In the genomic region with DNA sequence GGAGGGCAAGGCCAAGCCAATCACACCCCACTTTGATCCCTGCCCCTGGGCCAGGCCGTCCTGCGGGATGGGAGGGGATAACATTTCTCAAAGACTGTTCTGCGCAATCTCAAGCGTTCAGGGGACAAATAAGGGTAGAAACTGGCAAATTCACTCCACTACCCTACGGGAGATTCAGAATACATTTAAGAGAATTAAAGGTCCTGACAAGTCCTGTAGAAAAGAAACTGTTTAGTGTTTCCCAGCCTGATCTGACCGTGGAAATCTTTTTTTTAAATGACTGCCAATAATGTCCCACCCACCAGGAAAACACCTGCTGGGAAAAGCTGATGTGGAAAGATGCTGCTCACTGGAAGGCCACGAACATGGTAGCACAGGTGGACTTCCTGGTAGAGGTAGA, we compare ENCODE assay signal across 18 cellular contexts. TPM values are rescaled to one million over a fixed set of nuclear protein-coding genes. Genes with fewer than 3 reads are reported as not detected.
DNase-seq lines count a peak whose midpoint lies in the region; ATAC-seq and TF ChIP-seq lines count a peak whose summit lies in the region.
"Had no signal": no experiment of that assay in that cellular context is flagged by ENCODE, and none has a peak within 500 bp of the region (broad histone marks: within the 10 kb centered on the region; RNA-seq: fewer than 3 reads in every experiment).

No MANE protein-coding gene starts in this region.

- TF ChIP-seq POLR2A in HCT116 (IDR thresholded peaks at IDR 0.05; ENCODE audit: borderline replicate concordance, extremely low read depth, insufficient read depth, insufficient read length) = no peak

- no peak overlapping the region for H2AFZ ChIP-seq in HCT116 (ENCODE audit: low read depth, low read length, poor library complexity, severe bottlenecking)

- no peaks in the 10 kb centered on the region for H3K9me3 Mint-ChIP-seq in CD8-positive, alpha-beta T cell
- H3K9me3 Mint-ChIP-seq: CD14-positive monocyte, HFFc6 had no signal

- H3K36me3 Mint-ChIP-seq in CD8-positive, alpha-beta T cell = no peaks in the 10 kb centered on the region
- H3K36me3 Mint-ChIP-seq: CD4-positive, alpha-beta memory T cell had no signal

- H3K4me3 Mint-ChIP-seq in CD8-positive, alpha-beta T cell = no peak overlapping the region
- H3K4me3 Mint-ChIP-seq: CD4-positive, alpha-beta memory T cell; HFFc6 had no signal

- no peak overlapping the region for H3K9ac ChIP-seq in HCT116 (ENCODE audit: low read length)

- H3K27me3 Mint-ChIP-seq in CD8-positive, alpha-beta T cell (ENCODE audit: low read depth) = peaks cover 10% of the 10 kb centered on the region

- H3K4me1 ChIP-seq in HCT116 (ENCODE audit: control insufficient read depth in 1 of 2, insufficient read depth in 2 of 2, low read length in 2 of 2) = peaks cover 33 to 59% of the 10 kb centered on the region in 2 experiments
- H3K4me1 ChIP-seq in RWPE2 (ENCODE audit: insufficient read depth, poor library complexity, severe bottlenecking) = peaks cover 18% of the 10 kb centered on the region
- H3K4me1 ChIP-seq in CD8-positive, alpha-beta T cell (ENCODE audit: insufficient read depth, low read length) = no peaks in the 10 kb centered on the region
- H3K4me1 ChIP-seq: HAP-1 had no signal

- H3K36me3 ChIP-seq in HCT116 (ENCODE audit: control insufficient read depth in 1 of 2, insufficient read depth in 2 of 2, low read length in 2 of 2) = peaks cover 0 to 6% of the 10 kb centered on the region in 2 experiments; a peak in 1 of 4 replicates
- peaks cover 22% of the 10 kb centered on the region for H3K36me3 ChIP-seq in RWPE2 (ENCODE audit: low read depth)
- H3K36me3 ChIP-seq in CD8-positive, alpha-beta T cell (ENCODE audit: insufficient read depth, low read length) = no peaks in the 10 kb centered on the region
- H3K36me3 ChIP-seq: HAP-1 had no signal

- no peak for ATAC-seq in HCT116
- no peak for ATAC-seq in RWPE2 (ENCODE audit: low read depth)
- ATAC-seq in HG03097 (IDR thresholded peaks at IDR 0.05; ENCODE audit: low FRiP score, unreplicated experiment) = no peak
- no peak for ATAC-seq in CD8-positive, alpha-beta T cell
- ATAC-seq: GM12878 had no signal

- DNase-seq in HCT116 (ENCODE audit: low read depth, low spot score) (no peak), RWPE2 (ENCODE audit: low spot score) (no peak), dorsolateral prefrontal cortex (no peak)
- DNase-seq in activated effector memory CD4-positive, alpha-beta T cell treated with Interleukin-2 at 50 U/mL for 16 hours = no peak
- no peak for DNase-seq in CD8-positive, alpha-beta T cell
- DNase-seq: AML-193; CD4-positive, alpha-beta memory T cell; COR-L47; DMS 273 treated with DMSO at 0.1 percent for 48 hours; DMS53; DND-41; EL; HFFc6 had no signal

- RAD21 ChIA-PET in HCT116 (lab: Charles Lee; ENCODE audit: low non-redundant PET in 1 of 2, low total read pairs in 2 of 2, uncharacterized antibody in 2 of 2, unreplicated experiment in 2 of 2) = no interaction called here

- POLR2A ChIA-PET in HCT116 (lab: Charles Lee) = no interaction called here
- POLR2A ChIA-PET in CD8-positive, alpha-beta T cell (lab: Charles Lee) = no interaction called here

- BruUV-seq in HCT116 (replicated peaks; lab: Mats Ljungman, UMichigan) = no TSS peak

- H3K9me3 ChIP-seq in HCT116 (ENCODE audit: control insufficient read depth in 1 of 2, insufficient read depth in 1 of 2, low read depth in 1 of 2, low read length in 2 of 2) (no peaks in the 10 kb centered on the region), RWPE2 (ENCODE audit: severe bottlenecking) (no peaks in the 10 kb centered on the region)
- no peaks in the 10 kb centered on the region for H3K9me3 ChIP-seq in CD8-positive, alpha-beta T cell (ENCODE audit: low read length)
- H3K9me3 ChIP-seq: HAP-1 had no signal

- CTCF ChIA-PET in HCT116 (lab: Charles Lee) = no interaction called here
- CTCF ChIA-PET in CD8-positive, alpha-beta T cell (lab: Charles Lee) = no interaction called here

- H3K4me1 Mint-ChIP-seq in CD8-positive, alpha-beta T cell (ENCODE audit: low read depth) = no peaks in the 10 kb centered on the region

- H3K27ac Mint-ChIP-seq in CD8-positive, alpha-beta T cell = no peak overlapping the region
- H3K27ac Mint-ChIP-seq: CD4-positive, alpha-beta memory T cell; HFFc6 had no signal

- intact Hi-C loops in HCT116 (cut with micrococcal nuclease) (no loop called here), dorsolateral prefrontal cortex (cut with DNase I) (loop anchor here in 1 of 2 donors (10.0 kb wide), 1 partner anchor 261 kb away; no protein-coding TSS in a partner anchor)
- intact Hi-C loops in CD8-positive, alpha-beta T cell (cut with DNase I, micrococcal nuclease) = no loop called here

- H3K4me2 ChIP-seq in HCT116 (ENCODE audit: low read length) = peak overlapping the region; percentile 14; the same call in 1 of the 2 replicates

- no peak overlapping the region for H3K27ac ChIP-seq in HCT116 (ENCODE audit: low read depth, low read length)
- peak overlapping the region; percentile 1 for H3K27ac ChIP-seq in RWPE2 (ENCODE audit: poor library complexity, severe bottlenecking)
- peak overlapping the region in 44 of 59 donors; percentile 0 to 89 (median 74) for H3K27ac ChIP-seq in dorsolateral prefrontal cortex
- peak overlapping the region; percentile 27 for H3K27ac ChIP-seq in temporal lobe (ENCODE audit: low read depth, low read length)
- no peak overlapping the region for H3K27ac ChIP-seq in CD8-positive, alpha-beta T cell (ENCODE audit: low read depth, low read length)

- no peaks in the 10 kb centered on the region for H4K20me1 ChIP-seq in HCT116 (ENCODE audit: insufficient read depth)

- H3K9me2 ChIP-seq in HCT116 (ENCODE audit: insufficient read depth) = no peaks in the 10 kb centered on the region

- H3K4me3 ChIP-seq in HCT116 (replicated peaks in 1 of 2; ENCODE audit: low read depth in 1 of 2, low read length in 2 of 2) = no peak overlapping the region
- H3K4me3 ChIP-seq in RWPE2 (ENCODE audit: severe bottlenecking) = no peak overlapping the region
- H3K4me3 ChIP-seq in dorsolateral prefrontal cortex = no peak overlapping the region
- H3K4me3 ChIP-seq in CD8-positive, alpha-beta T cell (ENCODE audit: low read depth, low read length) = no peak overlapping the region
- H3K4me3 ChIP-seq: GM12878, HAP-1 had no signal

- H3K27me3 ChIP-seq in HCT116 (ENCODE audit: insufficient read depth, low read length) (no peaks in the 10 kb centered on the region), RWPE2 (ENCODE audit: insufficient read depth, poor library complexity, severe bottlenecking) (no peaks in the 10 kb centered on the region), dorsolateral prefrontal cortex (no peaks in the 10 kb centered on the region)
- H3K27me3 ChIP-seq in CD8-positive, alpha-beta T cell (ENCODE audit: insufficient read depth, low read length) = no peaks in the 10 kb centered on the region

- TF ChIP-seq CTCF in HCT116 (IDR thresholded peaks at IDR 0.05 in 2 of 3, conservative IDR thresholded peaks at IDR 0.05 in 1 of 3; ENCODE audit: borderline replicate concordance in 1 of 3, insufficient read depth in 1 of 3, low read depth in 2 of 3, low read length in 2 of 3) (no peak), RWPE2 (IDR thresholded peaks at IDR 0.05; ENCODE audit: poor library complexity, severe bottlenecking) (no peak), dorsolateral prefrontal cortex (IDR thresholded peaks at IDR 0.05 in 54 of 56, conservative IDR thresholded peaks at IDR 0.05 in 2 of 56; ENCODE audit: low read depth in 1 of 56, partially characterized antibody in 56 of 56) (no peak)
- TF ChIP-seq CTCF in CD8-positive, alpha-beta T cell (IDR thresholded peaks at IDR 0.05) = no peak

- H3K79me2 ChIP-seq in HCT116 (ENCODE audit: insufficient read depth, low read length) = peaks cover 54% of the 10 kb centered on the region

- no peak for TF ChIP-seq RAD21 in HCT116 (IDR thresholded peaks at IDR 0.05; ENCODE audit: low read depth)

TF ChIP-seq in HCT116, 20 proteins besides CTCF, POLR2A, EP300 and RAD21:
- TF ChIP-seq SRF (IDR thresholded peaks at IDR 0.05; ENCODE audit: low read depth) (no peak), SP1 (IDR thresholded peaks at IDR 0.05; ENCODE audit: low read depth) (no peak), YY1 (IDR thresholded peaks at IDR 0.05; ENCODE audit: extremely low read depth, insufficient replicate concordance, low read depth, low read length) (no peak), CEBPB (IDR thresholded peaks at IDR 0.05; ENCODE audit: low read depth) (no peak), JUND (IDR thresholded peaks at IDR 0.05) (no peak), ELF1 (IDR thresholded peaks at IDR 0.05; ENCODE audit: borderline replicate concordance, low read depth) (no peak), POLR2AphosphoS5 (IDR thresholded peaks at IDR 0.05; ENCODE audit: low read depth, low read length) (no peak), EZH2phosphoT487 (IDR thresholded peaks at IDR 0.05; ENCODE audit: borderline replicate concordance) (no peak), ZNF274 (IDR thresholded peaks at IDR 0.05; ENCODE audit: low read depth, low read length) (no peak)
- TF ChIP-seq, protein P1, sequence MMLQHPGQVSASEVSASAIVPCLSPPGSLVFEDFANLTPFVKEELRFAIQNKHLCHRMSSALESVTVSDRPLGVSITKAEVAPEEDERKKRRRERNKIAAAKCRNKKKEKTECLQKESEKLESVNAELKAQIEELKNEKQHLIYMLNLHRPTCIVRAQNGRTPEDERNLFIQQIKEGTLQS (IDR thresholded peaks at IDR 0.05) = no peak

RNA-seq across cellular contexts. Expression of a gene that starts 7.3 kb away (rescaled TPM):
- total RNA-seq in HCT116 (2021; ENCODE audit: unreplicated experiment) (40.1 TPM), dorsolateral prefrontal cortex (100 to 1,000 TPM in 2 of 120 experiments, 10 to 100 TPM in 118; 28.1 to 182 (median 50.5) TPM), temporal lobe (7.6 TPM)
- 75.8 and 81.2 TPM in 2 replicates for polyA plus RNA-seq in HCT116 (2012)
- total RNA-seq in CD8-positive, alpha-beta T cell = under 1 TPM; 0.50 to 0.52 TPM

Comparison
In these comparisons a context has a peak if more than half of its experiments do, and no peak if none do; other contexts are left out.
1. H3K27ac ChIP-seq: peak in RWPE2 (single experiment), dorsolateral prefrontal cortex (44 of 59) and temporal lobe (single experiment); none in HCT116 (single experiment) and CD8-positive, alpha-beta T cell (single experiment).